9 cellular contexts compared by ENCODE assay signal in the genomic region with DNA sequence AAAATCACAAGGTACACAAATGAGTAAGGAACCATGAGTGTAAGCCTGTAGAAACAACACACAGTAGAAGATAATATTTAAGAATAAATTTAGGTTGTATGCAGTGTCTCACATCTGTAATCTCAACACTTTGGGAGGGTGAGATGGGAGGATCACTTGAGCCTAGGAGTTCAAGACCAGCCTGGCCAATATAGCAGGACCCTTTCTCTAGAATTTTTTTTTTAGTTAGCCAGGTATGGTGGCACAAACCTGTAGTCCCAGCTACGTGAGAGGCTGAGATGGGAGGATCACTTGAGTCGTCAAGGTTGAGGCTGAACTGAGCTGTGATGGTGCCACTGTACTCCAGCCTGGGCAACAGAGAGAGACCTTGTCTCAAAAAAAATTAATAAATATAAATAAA.
"Had no signal": no experiment of that assay in that cellular context is flagged by ENCODE, and none has a peak within 500 bp of the region (broad histone marks: within the 10 kb centered on the region; RNA-seq: fewer than 3 reads in every experiment).

No MANE protein-coding gene starts in this region.

- H3K27ac ChIP-seq: GM23248, HL-60 had no signal

- DNase-seq: GM23248, H7, HFFc6, KBM-7 had no signal

- H3K4me3 Mint-ChIP-seq: HFFc6, IgD-negative memory B cell had no signal

- H3K4me3 ChIP-seq: GM23248, HAP-1 had no signal

- H3K36me3 ChIP-seq: HAP-1 had no signal

- H3K27me3 Mint-ChIP-seq: IgD-negative memory B cell had no signal

- H3K9me3 ChIP-seq: HAP-1 had no signal

- H3K27ac Mint-ChIP-seq: HFFc6, IgD-negative memory B cell had no signal

- FAIRE-seq: HepG2 had no signal

- H3K4me1 Mint-ChIP-seq: IgD-negative memory B cell had no signal

- H2AFZ ChIP-seq: GM23248 had no signal

- H3K4me1 ChIP-seq: HAP-1 had no signal

- H3K9ac ChIP-seq: GM23248 had no signal

- ATAC-seq: HCT116, HepG2 had no signal

- H3K36me3 Mint-ChIP-seq: IgD-negative memory B cell had no signal
